19 cellular contexts compared by ENCODE assay signal in genomic region chr21:25062061-25062460, GRCh38.
DNase-seq lines count a peak whose midpoint lies in the region; ATAC-seq, FAIRE-seq and TF ChIP-seq lines count a peak whose summit lies in the region.
"Had no signal": no experiment of that assay in that cellular context is flagged by ENCODE, and none has a peak within 500 bp of the region (broad histone marks: within the 10 kb centered on the region; RNA-seq: fewer than 3 reads in every experiment).

No MANE protein-coding gene starts in this region.

- H3K14ac ChIP-seq in IMR-90 (replicated peaks; ENCODE audit: low read depth, low read length), result no peak overlapping the region

- H3K27me3 ChIP-seq in IMR-90 (ENCODE audit: control insufficient read depth, insufficient read depth, low read length) (no peaks in the 10 kb centered on the region), GM12878 (replicated peaks in 1 of 2; ENCODE audit: control insufficient read depth in 2 of 2, insufficient read depth in 2 of 2, low read length in 1 of 2) (no peaks in the 10 kb centered on the region)
- H3K27me3 ChIP-seq: adrenal gland, left lung, vagina had no signal

- no peak overlapping the region for H4K91ac ChIP-seq in IMR-90 (ENCODE audit: insufficient read depth, low read depth, low read length)

- WGBS in IMR-90 (ENCODE audit: extremely low coverage in 2 of 2, insufficient read length in 1 of 2), 2 experiments, result no CpG with 5 or more reads among the region's 1 CpG
- WGBS in GM12878 (ENCODE audit: insufficient coverage, insufficient replicate concordance, low lambda C conversion rate, missing lambda C conversion rate), result 0% methylated on average over 1 of the region's 1 CpG

- H3K9ac ChIP-seq in IMR-90 (ENCODE audit: low read depth, low read length) (no peak overlapping the region), GM12878 (ENCODE audit: control insufficient read depth, insufficient read depth, low read length) (no peak overlapping the region)

- H3K4ac ChIP-seq in IMR-90 (ENCODE audit: low read depth, low read length), result no peak overlapping the region

- no peaks in the 10 kb centered on the region for H3K36me3 ChIP-seq in IMR-90 (ENCODE audit: control insufficient read depth, insufficient read depth, low read length)
- H3K36me3 ChIP-seq in GM12878 (ENCODE audit: control insufficient read depth in 2 of 2, insufficient read depth in 2 of 2, low read length in 1 of 2), result no peaks in the 10 kb centered on the region
- H3K36me3 ChIP-seq: adrenal gland, left lung, vagina had no signal

- H3K9me3 ChIP-seq in IMR-90 (ENCODE audit: control insufficient read depth, insufficient read depth, low read length), result no peaks in the 10 kb centered on the region
- no peaks in the 10 kb centered on the region; the same call in 2 of the 3 replicates for H3K9me3 ChIP-seq in GM12878 (replicated peaks; ENCODE audit: control insufficient read depth, insufficient read depth, low read length)
- H3K9me3 ChIP-seq: adrenal gland, left lung, vagina had no signal

- BruUV-seq in IMR-90 (replicated peaks; lab: Mats Ljungman, UMichigan) (no TSS peak), GM12878 (replicated peaks; lab: Mats Ljungman, UMichigan) (no TSS peak)

- no peak overlapping the region for H3K56ac ChIP-seq in IMR-90 (ENCODE audit: extremely low read depth, insufficient read depth, low read length)

- intact Hi-C loops in IMR-90 (cut with micrococcal nuclease) (no loop called here), GM12878 (cut with micrococcal nuclease; ENCODE audit: unreplicated experiment) (no loop called here)

- CTCF ChIA-PET in IMR-90 (lab: Yijun Ruan, JAX), result no interaction called here
- CTCF ChIA-PET in GM12878 (lab: Yijun Ruan, JAX), result interaction anchor here (1.0 kb wide), 1 partner anchor 23 kb away, joined by 3 read pairs; no protein-coding TSS in a partner anchor

- FAIRE-seq in GM12878 (lab: Jason Lieb, UNC), result no peak

- H2BK20ac ChIP-seq in IMR-90 (ENCODE audit: low read depth, low read length), result no peak overlapping the region

- no peaks in the 10 kb centered on the region for H4K20me1 ChIP-seq in IMR-90 (ENCODE audit: insufficient read depth, low read length)
- no peaks in the 10 kb centered on the region for H4K20me1 ChIP-seq in GM12878 (ENCODE audit: control insufficient read depth, insufficient read depth)

- no peak for TF ChIP-seq EP300 in GM12878 (IDR thresholded peaks at IDR 0.05; ENCODE audit: borderline replicate concordance in 1 of 2, control insufficient read depth in 1 of 2, low read depth in 2 of 2, low read length in 2 of 2)

- TF ChIP-seq RAD21 in IMR-90 (IDR thresholded peaks at IDR 0.05; ENCODE audit: low read length) (no peak), GM12878 (IDR thresholded peaks at IDR 0.05; ENCODE audit: insufficient read depth, low read depth, low read length) (no peak)

- no peak overlapping the region for H4K5ac ChIP-seq in IMR-90 (ENCODE audit: low read depth, low read length)

- H3K27ac ChIP-seq in IMR-90 (ENCODE audit: insufficient read depth, low read length), result no peak overlapping the region
- H3K27ac ChIP-seq in GM12878 (ENCODE audit: control insufficient read depth, insufficient read depth), result no peak overlapping the region
- H3K27ac ChIP-seq: adrenal gland, HL-60, left lung, vagina had no signal

- no peaks in the 10 kb centered on the region for H3K79me1 ChIP-seq in IMR-90 (ENCODE audit: low read depth in 1 of 2, low read length in 2 of 2)

- ATAC-seq in GM18498 (IDR thresholded peaks at IDR 0.05; ENCODE audit: unreplicated experiment) (peak; percentile 69), GM21367 (IDR thresholded peaks at IDR 0.05; ENCODE audit: unreplicated experiment) (peak; percentile 54), IMR-90 (ENCODE audit: low read depth) (no peak), GM12878 (0 out of 3 replicates have a peak, but pooled peaks have one; percentile 20)
- ATAC-seq: esophagus mucosa, left lung had no signal

- no peak overlapping the region for H2AK9ac ChIP-seq in IMR-90 (replicated peaks; ENCODE audit: low read depth, low read length, poor library complexity)

- RAD21 ChIA-PET in GM12878 (lab: Charles Lee; ENCODE audit: unreplicated experiment), result interaction anchor here (0.7 kb wide), 1 partner anchor 14 kb away, joined by 3 read pairs; no protein-coding TSS in a partner anchor

- DNase-seq in IMR-90, result peak; percentile 6
- no peak for DNase-seq in GM12878 (ENCODE audit: low read depth, low spot score)
- no peak for DNase-seq in HuH-7.5 (ENCODE audit: low spot score)
- no peak for DNase-seq in NK-92 (lab: John Stamatoyannopoulos, UW; ENCODE audit: unreplicated experiment)
- DNase-seq in GDM1 (lab: John Stamatoyannopoulos, UW), result no peak
- no peak for DNase-seq in DMS153 (lab: John Stamatoyannopoulos, UW)
- DNase-seq: activated CD4-positive, CD25-positive, alpha-beta regulatory T cell treated with anti-CD3 and anti-CD28 coated beads, Interleukin-2, amount 50 U/mL, for 72 hours; adrenal gland; caudate nucleus; KG1; left lung; NK-92 treated with Interleukin-12 subunit alpha and Interleukin-12 subunit beta, amount 100 ng/mL, for 24 hours; SHP77; stimulated activated CD4-positive, alpha-beta T cell treated with anti-CD3 and anti-CD28 coated beads, Interleukin-1b, Interleukin-23, amount 100 ng/mL, for 48 hours had no signal

- no peak overlapping the region for H2BK15ac ChIP-seq in IMR-90 (ENCODE audit: low read depth, low read length)

- TF ChIP-seq CTCF in IMR-90 (conservative IDR thresholded peaks at IDR 0.05; ENCODE audit: low read depth, low read length) (no peak), GM12878 (IDR thresholded peaks at IDR 0.05 in 2 of 3, conservative IDR thresholded peaks at IDR 0.05 in 1 of 3; ENCODE audit: control insufficient read depth in 2 of 3, extremely low read depth in 1 of 3, insufficient read depth in 1 of 3, low read depth in 3 of 3, low read length in 3 of 3) (no peak)

- no peak overlapping the region for H3K4me3 ChIP-seq in IMR-90 (ENCODE audit: insufficient read depth, low read depth, low read length)
- no peak overlapping the region for H3K4me3 ChIP-seq in GM12878
- H3K4me3 ChIP-seq: adrenal gland, left lung, vagina had no signal

- H2BK5ac ChIP-seq in IMR-90 (ENCODE audit: low read depth, low read length, poor library complexity, severe bottlenecking), result no peak overlapping the region

- no peak for TF ChIP-seq POLR2A in IMR-90 (IDR thresholded peaks at IDR 0.05; ENCODE audit: low read depth, low read length)
- no peak for TF ChIP-seq POLR2A in GM12878 (IDR thresholded peaks at IDR 0.05; ENCODE audit: low read depth, low read length)

- no peaks in the 10 kb centered on the region for H3K9me1 ChIP-seq in IMR-90 (ENCODE audit: insufficient read depth, low read length)

- no peak overlapping the region for H2AK5ac ChIP-seq in IMR-90 (ENCODE audit: low read depth, low read length)

- POLR2A ChIA-PET in IMR-90 (lab: Charles Lee; ENCODE audit: unreplicated experiment) (no interaction called here), GM12878 (lab: Charles Lee) (no interaction called here)

- no peak overlapping the region for H3K18ac ChIP-seq in IMR-90 (ENCODE audit: low read depth, low read length)

- H3K4me1 ChIP-seq in IMR-90 (ENCODE audit: control insufficient read depth, insufficient read depth, low read length) (no peaks in the 10 kb centered on the region), GM12878 (ENCODE audit: control insufficient read depth, insufficient read depth, low read length) (no peaks in the 10 kb centered on the region)
- H3K4me1 ChIP-seq: adrenal gland, left lung, vagina had no signal

- H3K79me2 ChIP-seq in GM12878 (ENCODE audit: control insufficient read depth, insufficient read depth, low read length), result no peaks in the 10 kb centered on the region

- in situ Hi-C loops in IMR-90 (cut with MboI; ENCODE audit: low sequenced_read_pairs), result no loop called here
- in situ Hi-C loops in GM12878 (cut with MboI), result no loop called here

- H2AFZ ChIP-seq in IMR-90 (replicated peaks; ENCODE audit: low read length, poor library complexity), result no peak overlapping the region
- H2AFZ ChIP-seq in GM12878 (ENCODE audit: control insufficient read depth, low read depth, low read length), result no peak overlapping the region

- no peak overlapping the region for H2BK120ac ChIP-seq in IMR-90 (ENCODE audit: low read depth, low read length)

- dilution Hi-C loops in IMR-90 (cut with HindIII; ENCODE audit: low sequenced_read_pairs, unreplicated experiment), result no loop called here

- H3K23ac ChIP-seq in IMR-90 (ENCODE audit: low read depth, low read length), result no peak overlapping the region

- H4K8ac ChIP-seq in IMR-90 (ENCODE audit: low read depth in 2 of 2, low read length in 2 of 2), result no peak overlapping the region

- SMC1A ChIA-PET in GM12878 (lab: Charles Lee; ENCODE audit: uncharacterized antibody, unreplicated experiment), result interaction anchor here (0.7 to 1.3 kb wide), 3 partner anchors 14 to 221 kb away, joined by 3 to 6 read pairs (median 4); no protein-coding TSS in a partner anchor

- H3K4me2 ChIP-seq in IMR-90 (ENCODE audit: low read depth, low read length) (no peak overlapping the region), GM12878 (ENCODE audit: control insufficient read depth, insufficient read depth) (no peak overlapping the region)

TF ChIP-seq in IMR-90, 13 proteins besides CTCF, POLR2A, EP300 and RAD21 (continues in another document):
- TF ChIP-seq RFX5 (IDR thresholded peaks at IDR 0.05; ENCODE audit: low read depth, low read length), result no peak
- no peak for TF ChIP-seq FOS (IDR thresholded peaks at IDR 0.05; ENCODE audit: low read depth, low read length)
- TF ChIP-seq CHD1 (IDR thresholded peaks at IDR 0.05; ENCODE audit: low read depth, low read length), result no peak
- TF ChIP-seq CEBPB (IDR thresholded peaks at IDR 0.05; ENCODE audit: low read depth, low read length), result no peak
- no peak for TF ChIP-seq MAFK (IDR thresholded peaks at IDR 0.05; ENCODE audit: low read depth, low read length)
